In the genomic region with DNA sequence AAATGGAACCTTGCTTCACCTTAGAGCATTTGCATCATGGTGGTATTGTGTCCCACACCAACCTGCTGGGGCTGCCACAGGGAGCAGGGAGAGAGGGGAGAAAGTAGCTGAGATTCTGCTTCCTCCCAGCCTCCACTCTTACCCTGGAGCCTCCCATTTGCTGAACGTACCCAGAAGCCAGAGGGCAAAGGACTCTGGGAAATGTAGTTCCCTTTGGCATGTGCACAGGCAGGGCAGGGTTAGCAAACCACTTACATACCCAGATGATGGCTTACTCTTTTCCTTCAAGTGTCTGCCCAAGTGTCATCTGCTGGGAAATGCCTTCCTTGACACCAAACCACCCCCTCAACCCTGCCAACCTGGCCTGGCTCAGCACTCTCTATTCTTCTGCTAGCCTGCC, we compare ENCODE assay signal across 13 cellular contexts. TPM values are rescaled to one million over a fixed set of nuclear protein-coding genes. Genes with fewer than 3 reads are reported as not detected.
DNase-seq lines count a peak whose midpoint lies in the region; ATAC-seq and TF ChIP-seq lines count a peak whose summit lies in the region.
"Had no signal": no experiment of that assay in that cellular context is flagged by ENCODE, and none has a peak within 500 bp of the region (broad histone marks: within the 10 kb centered on the region; RNA-seq: fewer than 3 reads in every experiment).

No MANE protein-coding gene starts in this region.

- H3K27ac ChIP-seq in PC-3 (ENCODE audit: low read length), result no peak overlapping the region
- H3K27ac ChIP-seq in heart left ventricle, result no peak overlapping the region
- no peak overlapping the region for H3K27ac ChIP-seq in heart right ventricle
- H3K27ac ChIP-seq: suprapubic skin, WERI-Rb-1 had no signal

- TF ChIP-seq CTCF in natural killer cell (IDR thresholded peaks at IDR 0.05), result no peak
- no peak for TF ChIP-seq CTCF in PC-3 (conservative IDR thresholded peaks at IDR 0.05; ENCODE audit: low read depth, low read length)
- TF ChIP-seq CTCF in epithelial cell of esophagus (IDR thresholded peaks at IDR 0.05; ENCODE audit: insufficient read depth, low read depth, low read length, missing control alignments), result no peak
- no peak for TF ChIP-seq CTCF in heart left ventricle (IDR thresholded peaks at IDR 0.05)
- TF ChIP-seq CTCF in heart right ventricle (IDR thresholded peaks at IDR 0.05), result no peak

- no TSS peak for BruUV-seq in PC-3 (replicated peaks; lab: Mats Ljungman, UMichigan)

- no peaks in the 10 kb centered on the region for H3K4me1 Mint-ChIP-seq in natural killer cell treated with Interleukin-12 subunit alpha and Interleukin-12 subunit beta and Interleukin-15 and Interleukin-18, amount 100 ng/mL, for 72 hours (ENCODE audit: low read depth in 2 of 2)
- no peaks in the 10 kb centered on the region for H3K4me1 Mint-ChIP-seq in natural killer cell
- H3K4me1 Mint-ChIP-seq in T-cell, result no peaks in the 10 kb centered on the region

- TF ChIP-seq POLR2A in heart left ventricle (IDR thresholded peaks at IDR 0.05), result no peak

- H3K4me3 ChIP-seq in PC-3 (ENCODE audit: low read length) (no peak overlapping the region), epithelial cell of esophagus (ENCODE audit: low read length) (no peak overlapping the region), heart left ventricle (no peak overlapping the region), heart right ventricle (no peak overlapping the region)
- H3K4me3 ChIP-seq: suprapubic skin had no signal

- no peak overlapping the region for H3K27ac Mint-ChIP-seq in natural killer cell treated with Interleukin-12 subunit alpha and Interleukin-12 subunit beta and Interleukin-15 and Interleukin-18, amount 100 ng/mL, for 72 hours
- H3K27ac Mint-ChIP-seq in natural killer cell (no peak overlapping the region), T-cell (no peak overlapping the region)
- H3K27ac Mint-ChIP-seq: activated naive CD4-positive, alpha-beta T cell treated with anti-CD3 and anti-CD28 coated beads, Interleukin-2, amount 50 U/mL, for 72 hours had no signal

- CTCF ChIA-PET in PC-3 (lab: Charles Lee), result no interaction called here
- CTCF ChIA-PET in T-cell (lab: Charles Lee), result no interaction called here

- ATAC-seq in natural killer cell treated with Interleukin-12 subunit alpha and Interleukin-12 subunit beta and Interleukin-15 and Interleukin-18, amount 100 ng/mL, for 72 hours, result no peak
- ATAC-seq in natural killer cell, result no peak
- ATAC-seq in PC-3, result no peak
- ATAC-seq in heart left ventricle, result no peak
- ATAC-seq in heart right ventricle, result no peak
- no peak for ATAC-seq in GM21717 (IDR thresholded peaks at IDR 0.05; ENCODE audit: unreplicated experiment)
- no peak for ATAC-seq in T-cell (replicated peaks in 1 of 4)
- ATAC-seq: activated naive CD4-positive, alpha-beta T cell treated with anti-CD3 and anti-CD28 coated beads, Interleukin-2, amount 50 U/mL, for 72 hours had no signal

- H3K36me3 ChIP-seq in PC-3 (ENCODE audit: low read depth, low read length) (no peaks in the 10 kb centered on the region), heart left ventricle (no peaks in the 10 kb centered on the region), heart right ventricle (no peaks in the 10 kb centered on the region)
- H3K36me3 ChIP-seq: suprapubic skin, WERI-Rb-1 had no signal

- H3K4me2 ChIP-seq in PC-3 (ENCODE audit: low read length), result no peak overlapping the region

- no peaks in the 10 kb centered on the region for H3K4me1 ChIP-seq in PC-3 (ENCODE audit: insufficient read depth, low read length)
- H3K4me1 ChIP-seq in heart left ventricle, result no peaks in the 10 kb centered on the region
- no peaks in the 10 kb centered on the region for H3K4me1 ChIP-seq in heart right ventricle
- H3K4me1 ChIP-seq: suprapubic skin had no signal

- no peaks in the 10 kb centered on the region for H3K9me3 ChIP-seq in PC-3 (ENCODE audit: low read length)
- H3K9me3 ChIP-seq in heart left ventricle, result peaks cover 0 to 7% (median 0%) of the 10 kb centered on the region in 12 donors
- peaks cover 0 to 19% (median 0%) of the 10 kb centered on the region in 11 donors for H3K9me3 ChIP-seq in heart right ventricle
- H3K9me3 ChIP-seq: suprapubic skin had no signal

- H3K27me3 ChIP-seq in PC-3 (ENCODE audit: low read length) (no peaks in the 10 kb centered on the region), heart left ventricle (no peaks in the 10 kb centered on the region), heart right ventricle (no peaks in the 10 kb centered on the region)
- H3K27me3 ChIP-seq: suprapubic skin had no signal

- no peaks in the 10 kb centered on the region for H3F3A ChIP-seq in PC-3 (ENCODE audit: low read length, unreplicated experiment)

- peaks cover 4 to 5% of the 10 kb centered on the region in 2 donors for H3K27me3 Mint-ChIP-seq in natural killer cell treated with Interleukin-12 subunit alpha and Interleukin-12 subunit beta and Interleukin-15 and Interleukin-18, amount 100 ng/mL, for 72 hours
- H3K27me3 Mint-ChIP-seq in natural killer cell (ENCODE audit: low read depth in 2 of 2), result peaks cover 5 to 7% of the 10 kb centered on the region in 2 donors
- peaks cover 2 to 3% of the 10 kb centered on the region in 2 donors for H3K27me3 Mint-ChIP-seq in T-cell

- no peak overlapping the region for H3K9ac ChIP-seq in PC-3 (ENCODE audit: low read length)

- H2AFZ ChIP-seq in PC-3 (ENCODE audit: low read length), result no peak overlapping the region

- POLR2A ChIA-PET in PC-3 (lab: Charles Lee; ENCODE audit: unreplicated experiment), result no interaction called here
- POLR2A ChIA-PET in T-cell (lab: Charles Lee), result no interaction called here

- DNase-seq in natural killer cell treated with Interleukin-12 subunit alpha and Interleukin-12 subunit beta and Interleukin-15 and Interleukin-18, amount 100 ng/mL, for 72 hours (ENCODE audit: low spot score), result peak; percentile 35
- DNase-seq in natural killer cell (no peak), PC-3 (peak; percentile 28), epithelial cell of esophagus (ENCODE audit: low read depth) (peak; percentile 45), heart left ventricle (no peak), heart right ventricle (no peak), T-cell (no peak)
- DNase-seq: AML-193, NCI-H1092 treated with DMSO at 0.1 percent for 48 hours, WERI-Rb-1 had no signal

- H4K20me1 ChIP-seq in PC-3 (ENCODE audit: low read length), result no peaks in the 10 kb centered on the region

- 0 to 21% (median 15%) methylated on average over 1 of the region's 1 CpG for WGBS in heart left ventricle, 4 donors
- 6 to 10% methylated on average over 1 of the region's 1 CpG for WGBS in heart right ventricle, 2 donors

- H3K9me2 ChIP-seq in PC-3 (replicated peaks; ENCODE audit: low read length), result no peaks in the 10 kb centered on the region

- no peak overlapping the region for H3K4me3 Mint-ChIP-seq in natural killer cell treated with Interleukin-12 subunit alpha and Interleukin-12 subunit beta and Interleukin-15 and Interleukin-18, amount 100 ng/mL, for 72 hours
- H3K4me3 Mint-ChIP-seq in natural killer cell, result no peak overlapping the region
- H3K4me3 Mint-ChIP-seq in T-cell, result no peak overlapping the region

- H3K79me2 ChIP-seq in PC-3 (ENCODE audit: low read length), result no peaks in the 10 kb centered on the region

- no peaks in the 10 kb centered on the region for H3K9me3 Mint-ChIP-seq in natural killer cell treated with Interleukin-12 subunit alpha and Interleukin-12 subunit beta and Interleukin-15 and Interleukin-18, amount 100 ng/mL, for 72 hours
- H3K9me3 Mint-ChIP-seq in natural killer cell, result no peaks in the 10 kb centered on the region
- peaks cover 2 to 3% (median 3%) of the 10 kb centered on the region in 3 donors for H3K9me3 Mint-ChIP-seq in T-cell

- H3K36me3 Mint-ChIP-seq in natural killer cell treated with Interleukin-12 subunit alpha and Interleukin-12 subunit beta and Interleukin-15 and Interleukin-18, amount 100 ng/mL, for 72 hours, result no peaks in the 10 kb centered on the region
- H3K36me3 Mint-ChIP-seq in natural killer cell (no peaks in the 10 kb centered on the region), T-cell (no peaks in the 10 kb centered on the region)
- H3K36me3 Mint-ChIP-seq: activated naive CD4-positive, alpha-beta T cell treated with anti-CD3 and anti-CD28 coated beads, Interleukin-2, amount 50 U/mL, for 72 hours had no signal

- intact Hi-C loops in natural killer cell (cut with micrococcal nuclease), result no loop called here
- intact Hi-C loops in PC-3 (cut with micrococcal nuclease), result no loop called here
- intact Hi-C loops in heart left ventricle (cut with DNase I), result no loop called here
- intact Hi-C loops in heart right ventricle (cut with DNase I), result no loop called here

RNA-seq across cellular contexts. Expression of gene SMIM38, which starts 16.9 kb away (rescaled TPM):
- under 1 TPM in 1 of 2 donors, not detected in 1; 0.89 TPM for total RNA-seq in natural killer cell treated with Interleukin-12 subunit alpha and Interleukin-12 subunit beta and Interleukin-15 and Interleukin-18, amount 100 ng/mL, for 72 hours
- total RNA-seq in natural killer cell (under 1 TPM; 0.23 to 0.42 (median 0.40) TPM), PC-3 (2014; rRNA removed) (0.04 and 0.17 TPM in 2 replicates), heart left ventricle (under 1 TPM in 8 of 9 donors, not detected in 1; 0.08 to 0.35 (median 0.15) TPM), heart right ventricle (under 1 TPM in 9 of 10 donors, not detected in 1; 0.11 to 0.56 (median 0.18) TPM), T-cell (1 to 10 TPM in 2 of 5 donors, under 1 TPM in 3; 0.12 to 1.7 (median 0.92) TPM)
- polyA plus RNA-seq in heart left ventricle (under 1 TPM; 0.08 to 0.15 TPM), heart right ventricle (under 1 TPM; 0.07 to 0.22 TPM)

Comparison
In these comparisons a context has a peak if more than half of its experiments do, and no peak if none do; other contexts are left out.
1. DNase-seq: peak in natural killer cell treated with Interleukin-12 subunit alpha and Interleukin-12 subunit beta and Interleukin-15 and Interleukin-18, amount 100 ng/mL, for 72 hours (single experiment), PC-3 (single experiment) and epithelial cell of esophagus (single experiment); none in natural killer cell (single experiment), heart left ventricle (0 of 5), heart right ventricle (0 of 2) and T-cell (0 of 34).